9 cellular contexts compared by ENCODE assay signal in genomic region chr12:57583008-57583831, GRCh38. TPM values are rescaled to one million over a fixed set of nuclear protein-coding genes. Genes with fewer than 3 reads are reported as not detected.
DNase-seq lines count a peak whose midpoint lies in the region; ATAC-seq and TF ChIP-seq lines count a peak whose summit lies in the region.
"Had no signal": no experiment of that assay in that cellular context is flagged by ENCODE, and none has a peak within 500 bp of the region (broad histone marks: within the 10 kb centered on the region; RNA-seq: fewer than 3 reads in every experiment).

No MANE protein-coding gene starts in this region.

- no peak overlapping the region for H3K27ac ChIP-seq in SU-DHL-6 (ENCODE audit: low read depth, low read length)
- H3K27ac ChIP-seq: BLaER1 had no signal

- H3F3A ChIP-seq in SU-DHL-6 (ENCODE audit: insufficient read depth), result no peaks in the 10 kb centered on the region

- ATAC-seq in HG02798 (IDR thresholded peaks at IDR 0.05; ENCODE audit: poor library complexity, unreplicated experiment) (peak; percentile 95), left cardiac atrium (peak; percentile 95 to 96)

- DNase-seq in activated gamma-delta T cell treated with Interleukin-2 at 50 U/mL for 16 hours, result peak; percentile 71
- DNase-seq in activated gamma-delta T cell (lab: John Stamatoyannopoulos, UW), result no peak
- peak; percentile 91 for DNase-seq in NCI-H1436 (lab: John Stamatoyannopoulos, UW)
- DNase-seq in activated naive CD8-positive, alpha-beta T cell treated with anti-CD3 and anti-CD28 coated beads, Interleukin-2, amount 50 U/mL, for 16 hours (ENCODE audit: low read depth, low spot score), result peak; percentile 55
- peak; percentile 48 for DNase-seq in left cardiac atrium
- peak; percentile 76 for DNase-seq in putamen (ENCODE audit: low spot score)

- intact Hi-C loops in left cardiac atrium (cut with DNase I), result loop anchor here (2.0 kb wide), 2 partner anchors 38 to 40 kb away; no protein-coding TSS in a partner anchor

- H3K9me3 ChIP-seq in SU-DHL-6 (ENCODE audit: insufficient read depth, low read length), result no peaks in the 10 kb centered on the region
- H3K9me3 ChIP-seq: BLaER1 had no signal

- no peaks in the 10 kb centered on the region for H4K20me1 ChIP-seq in SU-DHL-6 (ENCODE audit: low read depth, low read length)
- H4K20me1 ChIP-seq: BLaER1 had no signal

- no peaks in the 10 kb centered on the region for H3K79me2 ChIP-seq in SU-DHL-6 (ENCODE audit: insufficient read depth, low read length)

- H3K4me2 ChIP-seq in SU-DHL-6 (ENCODE audit: low read depth, low read length, poor library complexity, severe bottlenecking), result no peak overlapping the region
- H3K4me2 ChIP-seq: BLaER1 had no signal

- H2AFZ ChIP-seq in SU-DHL-6 (ENCODE audit: low read depth, low read length, severe bottlenecking), result no peak overlapping the region

- no peak overlapping the region for H3K9ac ChIP-seq in SU-DHL-6 (ENCODE audit: low read length)
- H3K9ac ChIP-seq: BLaER1 had no signal

- H3K9me2 ChIP-seq in SU-DHL-6 (replicated peaks; ENCODE audit: insufficient read depth, low read length), result no peaks in the 10 kb centered on the region

- H3K4me3 ChIP-seq in SU-DHL-6 (ENCODE audit: insufficient read depth, low read length, poor library complexity, severe bottlenecking), result no peak overlapping the region
- H3K4me3 ChIP-seq: BLaER1 had no signal

- H3K27me3 ChIP-seq in SU-DHL-6 (ENCODE audit: low read length), result no peaks in the 10 kb centered on the region

- peak; percentile 98 for TF ChIP-seq CTCF in SU-DHL-6 (IDR thresholded peaks at IDR 0.05; ENCODE audit: insufficient read depth, low read length, poor library complexity, severe bottlenecking)

- no peaks in the 10 kb centered on the region for H3K36me3 ChIP-seq in SU-DHL-6 (ENCODE audit: low read length)
- H3K36me3 ChIP-seq: BLaER1 had no signal

RNA-seq across cellular contexts. Expression of gene PIP4K2C, which starts 7.8 kb away (rescaled TPM):
- total RNA-seq in left cardiac atrium, result 10 to 100 TPM; 15.3 to 16.1 TPM

RNA-seq across cellular contexts. Expression of gene DTX3, which starts 21.4 kb away (rescaled TPM):
- 10 to 100 TPM; 24.5 to 25.3 TPM for total RNA-seq in left cardiac atrium

RNA-seq across cellular contexts. Expression of gene ARHGEF25, which starts 28.0 kb away (rescaled TPM):
- 10 to 100 TPM; 13.7 to 17.3 TPM for total RNA-seq in left cardiac atrium

RNA-seq across cellular contexts. Expression of gene KIF5A, which starts 33.4 kb away (rescaled TPM):
- total RNA-seq in left cardiac atrium, result under 1 TPM; 0.10 to 0.18 TPM

RNA-seq across cellular contexts. Expression of gene DCTN2, which starts 36.2 kb away (rescaled TPM):
- total RNA-seq in left cardiac atrium, result 10 to 100 TPM; 80.5 to 96.7 TPM
